In the genomic region with DNA sequence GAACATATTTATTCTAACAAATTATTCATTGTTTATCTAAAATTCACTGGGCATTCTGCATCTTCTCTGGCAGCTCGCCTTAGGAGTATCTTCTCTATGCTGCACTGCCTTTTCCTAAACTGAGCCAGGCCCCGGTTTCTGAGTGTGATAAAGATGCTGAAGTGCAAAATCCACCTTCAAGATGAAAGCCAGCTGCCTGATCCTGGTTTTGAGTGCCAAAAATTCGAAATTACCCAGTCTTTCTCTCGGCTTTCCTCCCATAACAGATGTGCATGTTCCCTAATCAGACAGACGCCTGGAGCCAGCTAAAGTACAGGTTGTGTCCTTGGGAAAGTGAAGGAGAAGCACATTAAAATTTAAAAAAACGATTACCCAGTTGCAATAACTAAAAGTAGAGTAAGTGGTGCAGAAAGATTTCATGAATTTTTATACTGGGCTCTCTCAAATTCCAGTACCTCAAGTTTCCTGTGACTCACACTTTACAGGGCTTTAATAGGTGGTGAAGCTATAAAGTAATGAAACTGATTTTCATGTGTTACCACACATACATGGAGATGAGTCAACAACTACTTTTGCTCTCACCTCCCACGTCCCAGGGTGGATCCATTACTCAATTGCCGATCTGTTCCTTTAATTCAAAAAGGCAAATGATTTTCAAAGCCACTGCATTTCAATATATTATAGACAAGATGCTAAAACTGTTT, we compare ENCODE assay signal across 8 cellular contexts.
A peak's percentile ranks its signal among the peaks of the same experiment; 100 is the strongest.
DNase-seq lines count a peak whose midpoint lies in the region; ATAC-seq lines count a peak whose summit lies in the region.

No MANE protein-coding gene starts in this region.

- DNase-seq in NCI-H524 (lab: John Stamatoyannopoulos, UW) (peak; percentile 49 to 60), NCI-H524 treated with DMSO at 0.1 percent for 48 hours (lab: John Stamatoyannopoulos, UW) (no peak), fibroblast of the conjunctiva (ENCODE audit: low read depth) (peak; percentile 53), islet precursor cell (no peak), mesenteric fat pad (ENCODE audit: low spot score) (no peak)
- DNase-seq in activated CD4-positive, alpha-beta T cell treated with anti-CD3 and anti-CD28 coated beads, Interleukin-2, amount 50 U/mL, for 4 hours = peak; percentile 31 to 46
- DNase-seq in stimulated activated CD8-positive, alpha-beta memory T cell treated with anti-CD3 and anti-CD28 coated beads, Interleukin-12 subunit alpha, Interleukin-12 subunit beta, amount 100 ng/mL, for 24 hours (ENCODE audit: extremely low read depth) = peak; percentile 31

- peak; percentile 66 for ATAC-seq in HG03135 (IDR thresholded peaks at IDR 0.05; ENCODE audit: unreplicated experiment)

Comparison
In these comparisons a context has a peak if more than half of its experiments do, and no peak if none do; other contexts are left out.
1. DNase-seq: peak in NCI-H524 (2 of 2), activated CD4-positive, alpha-beta T cell treated with anti-CD3 and anti-CD28 coated beads, Interleukin-2, amount 50 U/mL, for 4 hours (2 of 2), fibroblast of the conjunctiva (single experiment) and stimulated activated CD8-positive, alpha-beta memory T cell treated with anti-CD3 and anti-CD28 coated beads, Interleukin-12 subunit alpha, Interleukin-12 subunit beta, amount 100 ng/mL, for 24 hours (single experiment); none in NCI-H524 treated with DMSO at 0.1 percent for 48 hours (single experiment), islet precursor cell (single experiment) and mesenteric fat pad (single experiment).